8 cellular contexts compared by ENCODE assay signal in genomic region chr7:99325597-99326407, GRCh38. TPM values are rescaled to one million over a fixed set of nuclear protein-coding genes. Genes with fewer than 3 reads are reported as not detected.
A peak's percentile ranks its signal among the peaks of the same experiment; 100 is the strongest.
DNase-seq lines count a peak whose midpoint lies in the region; TF ChIP-seq lines count a peak whose summit lies in the region.

Gene ARPC1A (plus strand): TSS chr7:99325898. CDS start chr7:99333354, 7,456 bp downstream.

- DNase-seq in G401 (ENCODE audit: low spot score): peak; percentile 82
- DNase-seq in HAP-1 (ENCODE audit: low spot score in 2 of 2): peak; percentile 86 to 92
- peak; percentile 94 for DNase-seq in MM.1S
- peak; percentile 81 for DNase-seq in SHP77 treated with DMSO at 0.1 percent for 48 hours (lab: John Stamatoyannopoulos, UW)
- DNase-seq in activated effector memory CD4-positive, alpha-beta T cell treated with anti-CD3 and anti-CD28 coated beads, Interleukin-2, amount 50 U/mL, for 16 hours: peak; percentile 97
- DNase-seq in fibroblast of the conjunctiva (ENCODE audit: low read depth): peak; percentile 91
- DNase-seq in nephron progenitor cell: peak; percentile 93

- H3K36me3 ChIP-seq in HAP-1 (replicated peaks) (peaks cover 5% of the 10 kb centered on the region), MM.1S (replicated peaks; ENCODE audit: insufficient read depth, low read length) (no peaks in the 10 kb centered on the region)

- H3K9me3 Mint-ChIP-seq in nephron progenitor cell: no peaks in the 10 kb centered on the region
- H3K9me3 Mint-ChIP-seq in stimulated activated naive CD8-positive, alpha-beta T cell treated with anti-CD3 and anti-CD28 coated beads, Interleukin-15, Interleukin-2, amounts not matched to agents 100 ng/mL and 50 ng/mL, for 24 hours: no peaks in the 10 kb centered on the region

- H3K79me2 ChIP-seq in MM.1S (ENCODE audit: low read length): peaks cover 60% of the 10 kb centered on the region

- TF ChIP-seq CTCF in MM.1S (IDR thresholded peaks at IDR 0.05; ENCODE audit: low read length): peak; percentile 14
- TF ChIP-seq CTCF in nephron progenitor cell (IDR thresholded peaks at IDR 0.05): no peak

- peak within 1 kb of the TSS; percentile 90 for H3K4me3 Mint-ChIP-seq in nephron progenitor cell
- peak within 1 kb of the TSS; percentile 95 for H3K4me3 Mint-ChIP-seq in stimulated activated naive CD8-positive, alpha-beta T cell treated with anti-CD3 and anti-CD28 coated beads, Interleukin-15, Interleukin-2, amounts not matched to agents 100 ng/mL and 50 ng/mL, for 24 hours

- H3K9ac ChIP-seq in MM.1S (ENCODE audit: low read length): peak within 1 kb of the TSS; percentile 97

- peaks cover 17% of the 10 kb centered on the region for H3K36me3 Mint-ChIP-seq in nephron progenitor cell (ENCODE audit: low read depth)
- peaks cover 9% of the 10 kb centered on the region for H3K36me3 Mint-ChIP-seq in stimulated activated naive CD8-positive, alpha-beta T cell treated with anti-CD3 and anti-CD28 coated beads, Interleukin-15, Interleukin-2, amounts not matched to agents 100 ng/mL and 50 ng/mL, for 24 hours (ENCODE audit: low read depth)

- H3K27me3 Mint-ChIP-seq in nephron progenitor cell (ENCODE audit: low read depth, poor library complexity): no peaks in the 10 kb centered on the region
- H3K27me3 Mint-ChIP-seq in stimulated activated naive CD8-positive, alpha-beta T cell treated with anti-CD3 and anti-CD28 coated beads, Interleukin-15, Interleukin-2, amounts not matched to agents 100 ng/mL and 50 ng/mL, for 24 hours: no peaks in the 10 kb centered on the region

- H3F3A ChIP-seq in MM.1S (ENCODE audit: insufficient read depth, low read length): peaks cover 17% of the 10 kb centered on the region

- H3K4me1 ChIP-seq in HAP-1: peaks cover 33% of the 10 kb centered on the region
- H3K4me1 ChIP-seq in MM.1S (ENCODE audit: low read length): peaks cover 25% of the 10 kb centered on the region

- no peaks in the 10 kb centered on the region for H3K9me2 ChIP-seq in MM.1S (replicated peaks; ENCODE audit: insufficient read depth, low read length)

- H3K4me3 ChIP-seq in HAP-1 (peak within 1 kb of the TSS; percentile 84), MM.1S (ENCODE audit: low read length) (peak within 1 kb of the TSS; percentile 99)

- H2AFZ ChIP-seq in MM.1S (ENCODE audit: low read length): peak within 1 kb of the TSS; percentile 96

- H4K20me1 ChIP-seq in MM.1S (ENCODE audit: insufficient read depth, low read length): no peaks in the 10 kb centered on the region

- peak within 1 kb of the TSS; percentile 91 for H3K4me2 ChIP-seq in MM.1S (ENCODE audit: low read depth, low read length)

- H3K4me1 Mint-ChIP-seq in nephron progenitor cell: peaks cover 17% of the 10 kb centered on the region
- peaks cover 46% of the 10 kb centered on the region for H3K4me1 Mint-ChIP-seq in stimulated activated naive CD8-positive, alpha-beta T cell treated with anti-CD3 and anti-CD28 coated beads, Interleukin-15, Interleukin-2, amounts not matched to agents 100 ng/mL and 50 ng/mL, for 24 hours (ENCODE audit: low read depth)

- peak within 1 kb of the TSS; percentile 82 for H3K27ac Mint-ChIP-seq in nephron progenitor cell
- peak within 1 kb of the TSS; percentile 65 for H3K27ac Mint-ChIP-seq in stimulated activated naive CD8-positive, alpha-beta T cell treated with anti-CD3 and anti-CD28 coated beads, Interleukin-15, Interleukin-2, amounts not matched to agents 100 ng/mL and 50 ng/mL, for 24 hours

- in situ Hi-C loops in G401 (cut with HindIII; ENCODE audit: low sequenced_read_pairs): no loop called here
- in situ Hi-C loops in HAP-1 (cut with MboI; ENCODE audit: low sequenced_read_pairs): no loop called here

- H3K27ac ChIP-seq in MM.1S (ENCODE audit: low read length): peak within 1 kb of the TSS; percentile 63; the same call in 1 of the 2 replicates

- H3K9me3 ChIP-seq in HAP-1 (no peaks in the 10 kb centered on the region), MM.1S (replicated peaks; ENCODE audit: insufficient read depth, low read length) (no peaks in the 10 kb centered on the region)

- H3K27me3 ChIP-seq in HAP-1 (ENCODE audit: low read depth) (no peaks in the 10 kb centered on the region), MM.1S (replicated peaks; ENCODE audit: insufficient read depth, low read length) (no peaks in the 10 kb centered on the region)

RNA-seq across cellular contexts. Expression of gene ARPC1A, which starts in this region (rescaled TPM):
- total RNA-seq in G401 (2014; rRNA removed; shearing (Covaris generic)): 111 and 121 TPM in 2 replicates

Comparison
In these comparisons a context has a peak if more than half of its experiments do, and no peak if none do; other contexts are left out.
1. Peak in every context shown above with its lines: DNase-seq, H3K4me3 ChIP-seq and H3K27ac ChIP-seq.